ENCODE assay signal across 1 cellular context in genomic region chr1:30172757-30173156, GRCh38.
TF ChIP-seq lines count a peak whose summit lies in the region.

No MANE protein-coding gene starts in this region.

TF ChIP-seq in K562, 482 proteins besides CTCF, POLR2A, EP300 and RAD21 (continued from another document):
- no peak for TF ChIP-seq RERE (CRISPR knock-in tag; IDR thresholded peaks at IDR 0.05; ENCODE audit: borderline replicate concordance)
